In the genomic region with DNA sequence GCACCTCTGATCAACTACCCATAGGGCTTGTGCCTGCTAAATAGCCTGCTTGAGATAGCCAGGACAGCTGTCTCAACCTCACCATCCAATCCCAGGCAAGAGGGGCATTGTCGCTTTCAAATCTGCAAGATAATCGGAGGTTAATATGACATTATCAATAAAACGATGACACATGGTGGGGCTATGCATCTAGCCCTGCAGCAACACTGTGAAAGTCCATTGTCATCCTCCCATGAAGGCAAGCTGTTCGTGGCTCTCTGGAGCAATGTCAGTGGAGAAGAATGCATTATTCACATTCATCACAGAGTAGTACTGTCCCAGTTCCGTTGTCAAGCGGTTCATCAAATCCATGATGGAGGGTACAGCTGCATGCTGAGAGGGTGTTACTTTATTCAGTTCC, we compare ENCODE assay signal across 28 cellular contexts. TPM values are rescaled to one million over a fixed set of nuclear protein-coding genes. Genes with fewer than 3 reads are reported as not detected.
A peak's percentile ranks its signal among the peaks of the same experiment; 100 is the strongest.
DNase-seq lines count a peak whose midpoint lies in the region; ATAC-seq and TF ChIP-seq lines count a peak whose summit lies in the region.
"Had no signal": no experiment of that assay in that cellular context is flagged by ENCODE, and none has a peak within 500 bp of the region (broad histone marks: within the 10 kb centered on the region; RNA-seq: fewer than 3 reads in every experiment).

No MANE protein-coding gene starts in this region.

- DNase-seq in Calu3 (no peak), inferior parietal cortex (ENCODE audit: extremely low spot score) (peak; percentile 61), hepatic stellate cell (ENCODE audit: low spot score) (no peak)
- DNase-seq in activated CD4-positive, CD25-positive, alpha-beta regulatory T cell (lab: John Stamatoyannopoulos, UW), result no peak
- DNase-seq: activated CD4-positive, alpha-beta T cell treated with anti-CD3 and anti-CD28 coated beads for 36 hours; activated T-cell treated with anti-CD3 and anti-CD28 coated beads, Interleukin-2, amount 50 U/mL, for 4 hours; CD4-positive, alpha-beta T cell; DMS 273 treated with DMSO at 0.1 percent for 48 hours; effector CD8-positive, alpha-beta T cell; gastrocnemius medialis; Karpas-422; lower lobe of right lung; NCI-H1694; NCI-H510A; NK-92 treated with Interleukin-12 subunit alpha and Interleukin-12 subunit beta, amount 100 ng/mL, for 24 hours; spleen; stimulated activated CD4-positive, alpha-beta T cell treated with anti-CD3 and anti-CD28 coated beads, Interleukin-4, amount 100 ng/mL, for 1 hour; stimulated activated naive B cell treated with anti-CD40 and anti-IgM and Interleukin-4, amounts not matched to agents 10 μg/mL and 1 μg/mL and 100 μg/mL, for 72 hours; T-cell had no signal

- peak; percentile 3 for ATAC-seq in SK-N-SH treated with all-trans-retinoic acid at 6 μM for 48 hours
- ATAC-seq in HG03045 (IDR thresholded peaks at IDR 0.05; ENCODE audit: unreplicated experiment), result no peak
- ATAC-seq: activated CD4-positive, alpha-beta T cell treated with anti-CD3 and anti-CD28 coated beads for 36 hours; activated T-cell treated with anti-CD3 and anti-CD28 coated beads, Interleukin-2, amount 50 U/mL, for 4 hours; stimulated activated naive B cell treated with anti-CD40 and anti-IgM and Interleukin-4, amounts not matched to agents 10 μg/mL and 1 μg/mL and 100 μg/mL, for 72 hours; T-cell had no signal

- intact Hi-C loops in Calu3 (cut with micrococcal nuclease; ENCODE audit: unreplicated experiment), result no loop called here

- H3K27me3 Mint-ChIP-seq in Calu3 (ENCODE audit: unreplicated experiment), result no peaks in the 10 kb centered on the region
- H3K27me3 Mint-ChIP-seq: activated CD4-positive, alpha-beta T cell treated with anti-CD3 and anti-CD28 coated beads for 36 hours; brain; CD4-positive, alpha-beta T cell; stimulated activated naive B cell treated with anti-CD40 and anti-IgM and Interleukin-4, amounts not matched to agents 10 μg/mL and 1 μg/mL and 100 μg/mL, for 72 hours; T-cell had no signal

- peaks cover 35% of the 10 kb centered on the region for H3K4me1 Mint-ChIP-seq in Calu3 (ENCODE audit: low read depth, unreplicated experiment)
- H3K4me1 Mint-ChIP-seq: activated CD4-positive, alpha-beta T cell treated with anti-CD3 and anti-CD28 coated beads for 36 hours; stimulated activated naive B cell treated with anti-CD40 and anti-IgM and Interleukin-4, amounts not matched to agents 10 μg/mL and 1 μg/mL and 100 μg/mL, for 72 hours had no signal

- H3K27me3 ChIP-seq in stomach smooth muscle (ENCODE audit: control insufficient read depth in 1 of 2, insufficient read depth in 2 of 2, low read length in 2 of 2), result no peaks in the 10 kb centered on the region
- H3K27me3 ChIP-seq: adrenal gland, gastrocnemius medialis, neutrophil, spleen had no signal

- H3K4me1 ChIP-seq in stomach smooth muscle (ENCODE audit: control insufficient read depth, insufficient read depth, low read length), result peaks cover 22% of the 10 kb centered on the region

- peak overlapping the region; percentile 31 to 75 for H3K4me3 ChIP-seq in stomach smooth muscle (ENCODE audit: low read length in 2 of 2)

- BruUV-seq in Calu3 (replicated peaks; lab: Mats Ljungman, UMichigan), result no TSS peak

- no peak overlapping the region for H3K27ac Mint-ChIP-seq in Calu3 (ENCODE audit: unreplicated experiment)
- H3K27ac Mint-ChIP-seq: activated CD4-positive, alpha-beta T cell treated with anti-CD3 and anti-CD28 coated beads for 36 hours; CD4-positive, alpha-beta T cell; stimulated activated naive B cell treated with anti-CD40 and anti-IgM and Interleukin-4, amounts not matched to agents 10 μg/mL and 1 μg/mL and 100 μg/mL, for 72 hours; T-cell had no signal

- no peak overlapping the region for H3K27ac ChIP-seq in stomach smooth muscle (ENCODE audit: low read length)
- H3K27ac ChIP-seq: adrenal gland, gastrocnemius medialis, neutrophil, spleen had no signal

- H3K9me3 Mint-ChIP-seq in Calu3 (ENCODE audit: low read depth, unreplicated experiment), result no peaks in the 10 kb centered on the region
- H3K9me3 Mint-ChIP-seq: CD4-positive, alpha-beta T cell; stimulated activated naive B cell treated with anti-CD40 and anti-IgM and Interleukin-4, amounts not matched to agents 10 μg/mL and 1 μg/mL and 100 μg/mL, for 72 hours had no signal

- no peak for TF ChIP-seq CTCF in Calu3 (IDR thresholded peaks at IDR 0.05; ENCODE audit: unreplicated experiment)

- no peaks in the 10 kb centered on the region for H3K36me3 Mint-ChIP-seq in Calu3 (ENCODE audit: insufficient read depth, unreplicated experiment)

- no peak overlapping the region for H3K9ac ChIP-seq in stomach smooth muscle (ENCODE audit: low read length in 2 of 2)

- no peaks in the 10 kb centered on the region for H3K9me3 ChIP-seq in stomach smooth muscle (ENCODE audit: control insufficient read depth in 2 of 2, low read length in 2 of 2)
- H3K9me3 ChIP-seq: adrenal gland, gastrocnemius medialis, lower lobe of right lung, neutrophil had no signal

- peak overlapping the region; percentile 63 for H3K4me3 Mint-ChIP-seq in Calu3 (ENCODE audit: low read depth, unreplicated experiment)
- H3K4me3 Mint-ChIP-seq: activated CD4-positive, alpha-beta T cell treated with anti-CD3 and anti-CD28 coated beads for 36 hours; activated T-cell treated with anti-CD3 and anti-CD28 coated beads, Interleukin-2, amount 50 U/mL, for 4 hours; brain; CD4-positive, alpha-beta T cell; stimulated activated naive B cell treated with anti-CD40 and anti-IgM and Interleukin-4, amounts not matched to agents 10 μg/mL and 1 μg/mL and 100 μg/mL, for 72 hours; T-cell had no signal

- CTCF ChIA-PET in Calu3 (lab: Charles Lee), result interaction anchor here (1.3 kb wide), 1 partner anchor 16 kb away, joined by 5 read pairs; no protein-coding TSS in a partner anchor

- H3K36me3 ChIP-seq in stomach smooth muscle (ENCODE audit: control insufficient read depth in 2 of 2, insufficient read depth in 2 of 2, low read length in 2 of 2), result peaks cover 0 to 4% of the 10 kb centered on the region in 2 donors
- H3K36me3 ChIP-seq: adrenal gland, gastrocnemius medialis, lower lobe of right lung, neutrophil, spleen had no signal

TF ChIP-seq in SK-N-SH treated with all-trans-retinoic acid at 6 μM for 48 hours, 23 proteins besides CTCF, POLR2A, EP300 and RAD21:
- TF ChIP-seq TOX (CRISPR knock-in tag; IDR thresholded peaks at IDR 0.05; ENCODE audit: borderline replicate concordance) (no peak), GLIS3 (CRISPR knock-in tag; IDR thresholded peaks at IDR 0.05) (no peak), ZNF70 (CRISPR knock-in tag; IDR thresholded peaks at IDR 0.05) (no peak), CSDC2 (CRISPR knock-in tag; IDR thresholded peaks at IDR 0.05) (no peak)
- TF ChIP-seq, protein P1, sequence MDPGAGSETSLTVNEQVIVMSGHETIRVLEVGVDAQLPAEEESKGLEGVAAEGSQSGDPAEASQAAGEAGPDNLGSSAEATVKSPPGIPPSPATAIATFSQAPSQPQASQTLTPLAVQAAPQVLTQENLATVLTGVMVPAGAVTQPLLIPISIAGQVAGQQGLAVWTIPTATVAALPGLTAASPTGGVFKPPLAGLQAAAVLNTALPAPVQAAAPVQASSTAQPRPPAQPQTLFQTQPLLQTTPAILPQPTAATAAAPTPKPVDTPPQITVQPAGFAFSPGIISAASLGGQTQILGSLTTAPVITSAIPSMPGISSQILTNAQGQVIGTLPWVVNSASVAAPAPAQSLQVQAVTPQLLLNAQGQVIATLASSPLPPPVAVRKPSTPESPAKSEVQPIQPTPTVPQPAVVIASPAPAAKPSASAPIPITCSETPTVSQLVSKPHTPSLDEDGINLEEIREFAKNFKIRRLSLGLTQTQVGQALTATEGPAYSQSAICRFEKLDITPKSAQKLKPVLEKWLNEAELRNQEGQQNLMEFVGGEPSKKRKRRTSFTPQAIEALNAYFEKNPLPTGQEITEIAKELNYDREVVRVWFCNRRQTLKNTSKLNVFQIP (CRISPR knock-in tag; IDR thresholded peaks at IDR 0.05; ENCODE audit: borderline replicate concordance, low read depth), result no peak

RNA-seq across cellular contexts. Expression of a gene that starts 18.9 kb away (rescaled TPM):
- 40.4 and 49.5 TPM in 2 replicates for total RNA-seq in Calu3 (2022)

RNA-seq across cellular contexts. Expression of a gene that starts 20.4 kb away (rescaled TPM):
- 9.9 and 12.7 TPM in 2 replicates for total RNA-seq in Calu3 (2022)

RNA-seq across cellular contexts. Expression of a gene that starts 20.5 kb away (rescaled TPM):
- 0.17 TPM in 1 of 2 replicates, not detected in the other for total RNA-seq in Calu3 (2022)
- total RNA-seq: adrenal gland, chondrocyte, gastrocnemius medialis, H4, myocyte, spleen had no signal
